ENCODE assay signal across 26 cellular contexts in the genomic region with DNA sequence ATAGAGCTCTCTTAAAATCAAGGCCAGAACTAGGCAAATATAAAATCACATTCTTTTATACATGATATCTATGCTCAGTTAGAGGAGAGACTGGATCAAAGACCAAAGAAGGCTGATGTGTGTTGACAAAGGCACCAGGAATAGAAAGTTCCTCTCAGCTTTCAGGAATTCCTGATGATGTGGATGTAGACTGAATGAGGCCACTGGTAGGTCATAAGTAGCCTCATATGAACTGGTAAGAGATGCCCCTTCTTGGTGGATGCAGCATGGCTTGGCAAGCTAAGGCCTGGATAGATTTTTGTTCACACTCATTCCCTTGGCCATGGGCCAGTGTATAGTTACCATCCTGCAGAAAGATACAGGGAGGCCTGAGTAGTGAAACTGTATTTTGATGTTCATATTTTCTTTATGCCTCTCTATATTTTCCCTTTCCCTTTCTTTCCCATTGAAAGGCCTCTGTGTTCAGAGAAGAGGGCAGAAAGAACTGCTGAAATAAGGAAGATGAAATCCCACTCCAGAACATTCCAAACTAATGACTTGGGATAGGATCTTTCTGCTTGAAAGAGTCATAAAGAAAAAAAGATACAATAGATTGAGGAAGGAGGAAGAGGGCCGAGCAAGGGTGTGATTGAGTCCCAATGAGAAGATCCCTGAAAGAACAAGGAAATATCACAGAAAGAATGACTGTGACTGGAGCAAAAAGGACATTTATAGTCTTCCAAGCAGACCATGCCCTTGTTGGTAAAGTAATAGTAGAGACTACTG.
A peak's percentile ranks its signal among the peaks of the same experiment; 100 is the strongest.
DNase-seq lines count a peak whose midpoint lies in the region; ATAC-seq and TF ChIP-seq lines count a peak whose summit lies in the region.
"Had no signal": no experiment of that assay in that cellular context is flagged by ENCODE, and none has a peak within 500 bp of the region (broad histone marks: within the 10 kb centered on the region; RNA-seq: fewer than 3 reads in every experiment).

No MANE protein-coding gene starts in this region.

- no peaks in the 10 kb centered on the region for H3K9me3 Mint-ChIP-seq in chondrocyte (ENCODE audit: low read depth)

- H3K27me3 Mint-ChIP-seq in chondrocyte (ENCODE audit: low read depth), result no peaks in the 10 kb centered on the region
- H3K27me3 Mint-ChIP-seq: activated CD4-positive, alpha-beta memory T cell treated with anti-CD3 and anti-CD28 coated beads, Interleukin-2, amount 10 ng/mL, durations not matched to agents 7 days and 5 days; naive B cell; stimulated activated naive CD8-positive, alpha-beta T cell treated with anti-CD3 and anti-CD28 coated beads, Interleukin-15, Interleukin-2, amounts not matched to agents 100 ng/mL and 50 ng/mL, for 24 hours had no signal

- peak overlapping the region; percentile 40 for H2BK5ac ChIP-seq in IMR-90 (ENCODE audit: low read depth, low read length, poor library complexity, severe bottlenecking)

- CTCF ChIA-PET in IMR-90 (lab: Yijun Ruan, JAX), result no interaction called here

- H3K9me1 ChIP-seq in IMR-90 (ENCODE audit: insufficient read depth, low read length), result no peaks in the 10 kb centered on the region; the same call in 1 of the 2 replicates

- no peak overlapping the region for H3K4me3 Mint-ChIP-seq in chondrocyte (ENCODE audit: unreplicated experiment)
- H3K4me3 Mint-ChIP-seq: activated CD4-positive, alpha-beta memory T cell treated with anti-CD3 and anti-CD28 coated beads, Interleukin-2, amount 10 ng/mL, durations not matched to agents 7 days and 5 days; naive B cell; stimulated activated naive CD8-positive, alpha-beta T cell treated with anti-CD3 and anti-CD28 coated beads, Interleukin-15, Interleukin-2, amounts not matched to agents 100 ng/mL and 50 ng/mL, for 24 hours; T-helper 2 cell treated with Interferon-gamma antibody and Interleukin-4, amounts not matched to agents 5 μg/mL and 100 μg/mL, for 36 hours had no signal

- peak; percentile 46; the same call in 1 of the 2 replicates for ATAC-seq in IMR-90 (ENCODE audit: low read depth)
- ATAC-seq: K562 had no signal

- dilution Hi-C loops in IMR-90 (cut with HindIII; ENCODE audit: low sequenced_read_pairs, unreplicated experiment), result no loop called here

- H2AK9ac ChIP-seq in IMR-90 (replicated peaks; ENCODE audit: low read depth, low read length, poor library complexity), result no peak overlapping the region

- H3K9ac ChIP-seq in IMR-90 (ENCODE audit: low read depth, low read length), result no peak overlapping the region
- H3K9ac ChIP-seq: SK-N-SH had no signal

- H3K4me1 Mint-ChIP-seq in chondrocyte (ENCODE audit: low read depth), result peaks cover 22% of the 10 kb centered on the region
- H3K4me1 Mint-ChIP-seq: activated CD4-positive, alpha-beta memory T cell treated with anti-CD3 and anti-CD28 coated beads, Interleukin-2, amount 10 ng/mL, durations not matched to agents 7 days and 5 days; naive B cell had no signal

- H3K18ac ChIP-seq in IMR-90 (ENCODE audit: low read depth, low read length), result peak overlapping the region; percentile 59; the same call in 1 of the 2 replicates

- no peak overlapping the region for H2BK20ac ChIP-seq in IMR-90 (ENCODE audit: low read depth, low read length)

- no peak for TF ChIP-seq RAD21 in IMR-90 (IDR thresholded peaks at IDR 0.05; ENCODE audit: low read length)

- H3K27me3 ChIP-seq in IMR-90 (ENCODE audit: control insufficient read depth, insufficient read depth, low read length), result no peaks in the 10 kb centered on the region
- H3K27me3 ChIP-seq: dorsolateral prefrontal cortex, tibial artery had no signal

- peak overlapping the region; percentile 34; the same call in 1 of the 2 replicates for H3K4me2 ChIP-seq in IMR-90 (ENCODE audit: low read depth, low read length)
- H3K4me2 ChIP-seq: SK-N-SH had no signal

- no peak overlapping the region for H4K5ac ChIP-seq in IMR-90 (ENCODE audit: low read depth, low read length)

- intact Hi-C loops in IMR-90 (cut with micrococcal nuclease), result no loop called here

- H4K91ac ChIP-seq in IMR-90 (ENCODE audit: insufficient read depth, low read depth, low read length), result no peak overlapping the region

- no peak overlapping the region for H2AFZ ChIP-seq in IMR-90 (replicated peaks; ENCODE audit: low read length, poor library complexity)

- no peak for TF ChIP-seq POLR2A in IMR-90 (IDR thresholded peaks at IDR 0.05; ENCODE audit: low read depth, low read length)

- no peaks in the 10 kb centered on the region for H3K36me3 ChIP-seq in IMR-90 (ENCODE audit: control insufficient read depth, insufficient read depth, low read length)
- H3K36me3 ChIP-seq: tibial artery had no signal

- H2BK120ac ChIP-seq in IMR-90 (ENCODE audit: low read depth, low read length), result no peak overlapping the region

- no peak overlapping the region for H2BK15ac ChIP-seq in IMR-90 (ENCODE audit: low read depth, low read length)

- H3K14ac ChIP-seq in IMR-90 (replicated peaks; ENCODE audit: low read depth, low read length), result no peak overlapping the region

- DNase-seq in IMR-90 (peak; percentile 63), chondrocyte (ENCODE audit: low spot score) (no peak), foreskin fibroblast (peak; percentile 41 to 68), skeletal muscle cell (ENCODE audit: low read depth) (peak; percentile 42), 8988T (no peak), HK-2 (ENCODE audit: unreplicated experiment) (no peak), NCI-H2196 (lab: John Stamatoyannopoulos, UW; ENCODE audit: unreplicated experiment) (no peak), putamen (ENCODE audit: low spot score) (no peak)
- DNase-seq: activated CD4-positive, alpha-beta memory T cell treated with anti-CD3 and anti-CD28 coated beads, Interleukin-2, amount 10 ng/mL, durations not matched to agents 7 days and 5 days; activated CD4-positive, CD25-positive, alpha-beta regulatory T cell; activated effector memory CD4-positive, alpha-beta T cell treated with anti-CD3 and anti-CD28 coated beads, Interleukin-2, amount 50 U/mL, for 16 hours; activated T-cell treated with anti-CD3 and anti-CD28 coated beads for 4 hours; DND-41; dorsolateral prefrontal cortex; naive B cell; NCI-H1436 treated with DMSO at 0.1 percent for 48 hours; NCI-H2171 treated with DMSO at 0.1 percent for 48 hours; NCI-H69; occipital lobe; SK-N-SH; stimulated activated CD4-positive, alpha-beta T cell treated with anti-CD3 and anti-CD28 coated beads, Interleukin-12 subunit alpha, Interleukin-12 subunit beta, amount 100 ng/mL, for 4 hours; stimulated activated CD4-positive, alpha-beta T cell treated with anti-CD3 and anti-CD28 coated beads, Interleukin-4, amount 100 ng/mL, for 4 hours; tibial artery had no signal

- H3K79me1 ChIP-seq in IMR-90 (ENCODE audit: low read depth in 1 of 2, low read length in 2 of 2), result no peaks in the 10 kb centered on the region

- H2AK5ac ChIP-seq in IMR-90 (ENCODE audit: low read depth, low read length), result no peak overlapping the region

- peak overlapping the region; percentile 47 for H3K27ac Mint-ChIP-seq in chondrocyte (ENCODE audit: unreplicated experiment)
- H3K27ac Mint-ChIP-seq: activated CD4-positive, alpha-beta memory T cell treated with anti-CD3 and anti-CD28 coated beads, Interleukin-2, amount 10 ng/mL, durations not matched to agents 7 days and 5 days; naive B cell; stimulated activated naive CD8-positive, alpha-beta T cell treated with anti-CD3 and anti-CD28 coated beads, Interleukin-15, Interleukin-2, amounts not matched to agents 100 ng/mL and 50 ng/mL, for 24 hours; T-helper 2 cell treated with Interferon-gamma antibody and Interleukin-4, amounts not matched to agents 5 μg/mL and 100 μg/mL, for 36 hours had no signal

- BruUV-seq in IMR-90 (replicated peaks; lab: Mats Ljungman, UMichigan), result no TSS peak

- H3K4ac ChIP-seq in IMR-90 (ENCODE audit: low read depth, low read length), result no peak overlapping the region

- H3K27ac ChIP-seq in IMR-90 (ENCODE audit: insufficient read depth, low read length), result no peak overlapping the region
- H3K27ac ChIP-seq: dorsolateral prefrontal cortex, tibial artery had no signal

- H3K23ac ChIP-seq in IMR-90 (ENCODE audit: low read depth, low read length), result no peak overlapping the region

- WGBS in IMR-90 (ENCODE audit: extremely low coverage in 2 of 2, insufficient read length in 1 of 2), 2 experiments, result no CpG with 5 or more reads among the region's 1 CpG

- POLR2A ChIA-PET in IMR-90 (lab: Charles Lee; ENCODE audit: unreplicated experiment), result no interaction called here

- no peaks in the 10 kb centered on the region for H3K36me3 Mint-ChIP-seq in chondrocyte (ENCODE audit: low read depth)
- H3K36me3 Mint-ChIP-seq: naive B cell had no signal

- in situ Hi-C loops in IMR-90 (cut with MboI; ENCODE audit: low sequenced_read_pairs), result no loop called here

- H4K20me1 ChIP-seq in IMR-90 (ENCODE audit: insufficient read depth, low read length), result no peaks in the 10 kb centered on the region

- no peak overlapping the region for H3K4me3 ChIP-seq in IMR-90 (ENCODE audit: insufficient read depth, low read depth, low read length)
- H3K4me3 ChIP-seq in foreskin fibroblast (ENCODE audit: low read depth in 1 of 2, low read length in 2 of 2), result no peak overlapping the region
- H3K4me3 ChIP-seq in skeletal muscle cell (ENCODE audit: low read depth, low read length), result no peak overlapping the region
- H3K4me3 ChIP-seq: dorsolateral prefrontal cortex, K562, tibial artery had no signal

- no peak overlapping the region for H4K8ac ChIP-seq in IMR-90 (ENCODE audit: low read depth in 2 of 2, low read length in 2 of 2)

- H3K56ac ChIP-seq in IMR-90 (ENCODE audit: extremely low read depth, insufficient read depth, low read length), result no peak overlapping the region

- peaks cover 2% of the 10 kb centered on the region; the same call in 1 of the 2 replicates for H3K4me1 ChIP-seq in IMR-90 (ENCODE audit: control insufficient read depth, insufficient read depth, low read length)
- H3K4me1 ChIP-seq: tibial artery had no signal

- TF ChIP-seq CTCF in IMR-90 (conservative IDR thresholded peaks at IDR 0.05; ENCODE audit: low read depth, low read length), result no peak
- TF ChIP-seq CTCF in chondrocyte (IDR thresholded peaks at IDR 0.05), result no peak
- no peak for TF ChIP-seq CTCF in foreskin fibroblast (IDR thresholded peaks at IDR 0.05; ENCODE audit: low read depth, low read length)

- H3K9me3 ChIP-seq in IMR-90 (ENCODE audit: control insufficient read depth, insufficient read depth, low read length), result no peaks in the 10 kb centered on the region
- H3K9me3 ChIP-seq: SK-N-SH, tibial artery had no signal

TF ChIP-seq in IMR-90, 13 proteins besides CTCF, POLR2A, EP300 and RAD21:
- TF ChIP-seq MXI1 (IDR thresholded peaks at IDR 0.05; ENCODE audit: borderline replicate concordance, low read depth, low read length), result no peak
- no peak for TF ChIP-seq BHLHE40 (IDR thresholded peaks at IDR 0.05; ENCODE audit: low read depth, low read length)
- no peak for TF ChIP-seq RCOR1 (IDR thresholded peaks at IDR 0.05; ENCODE audit: insufficient replicate concordance, low read length)
- TF ChIP-seq NFE2L2 (IDR thresholded peaks at IDR 0.05; ENCODE audit: low read depth, low read length), result no peak
- no peak for TF ChIP-seq MAZ (IDR thresholded peaks at IDR 0.05; ENCODE audit: borderline replicate concordance, low read depth, low read length)

Comparison
In these comparisons a context has a peak if more than half of its experiments do, and no peak if none do; other contexts are left out.
1. DNase-seq: peak in IMR-90 (single experiment), foreskin fibroblast (2 of 2) and skeletal muscle cell (single experiment); none in chondrocyte (single experiment), 8988T (single experiment), HK-2 (single experiment), NCI-H2196 (single experiment) and putamen (single experiment).